23 cellular contexts compared by ENCODE assay signal in the genomic region with DNA sequence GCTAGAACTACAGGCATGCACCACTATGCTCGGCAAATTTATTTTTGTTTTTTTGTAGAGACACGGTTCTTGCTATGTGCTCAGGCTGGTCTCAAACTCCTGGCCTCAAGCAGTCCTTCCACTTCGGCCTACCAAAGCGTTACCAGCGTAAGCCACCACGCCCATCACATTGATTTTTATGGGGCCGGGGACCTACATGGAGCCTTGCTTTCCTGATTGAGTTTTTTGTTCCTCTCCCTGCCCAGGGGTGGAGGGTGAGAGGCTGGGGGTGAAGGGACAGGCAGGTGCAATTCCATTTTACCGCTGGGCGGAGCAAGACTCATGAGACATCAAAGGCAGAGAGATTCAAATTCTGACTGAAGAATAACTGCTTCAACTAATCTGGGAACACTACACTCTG. TPM values are rescaled to one million over a fixed set of nuclear protein-coding genes. Genes with fewer than 3 reads are reported as not detected.
A peak's percentile ranks its signal among the peaks of the same experiment; 100 is the strongest.
DNase-seq lines count a peak whose midpoint lies in the region; ATAC-seq and TF ChIP-seq lines count a peak whose summit lies in the region.
"Had no signal": no experiment of that assay in that cellular context is flagged by ENCODE, and none has a peak within 500 bp of the region (broad histone marks: within the 10 kb centered on the region; RNA-seq: fewer than 3 reads in every experiment).

No MANE protein-coding gene starts in this region.

- H3K36me3 Mint-ChIP-seq in progenitor cell of endocrine pancreas (ENCODE audit: insufficient read depth), result peaks cover 18% of the 10 kb centered on the region

- H3K79me2 ChIP-seq in HCT116 (ENCODE audit: insufficient read depth, low read length), result peaks cover 44% of the 10 kb centered on the region

- H3K4me3 Mint-ChIP-seq in progenitor cell of endocrine pancreas (ENCODE audit: low read depth), result peak overlapping the region; percentile 33

- no peaks in the 10 kb centered on the region for H3K27me3 Mint-ChIP-seq in progenitor cell of endocrine pancreas

- H3K4me1 ChIP-seq in HCT116 (ENCODE audit: control insufficient read depth in 1 of 2, insufficient read depth in 2 of 2, low read length in 2 of 2) (peaks cover 5 to 13% of the 10 kb centered on the region in 2 experiments; a peak in 3 of 4 replicates), colonic mucosa (no peaks in the 10 kb centered on the region)

- no peak overlapping the region for H3K9ac ChIP-seq in HCT116 (ENCODE audit: low read length)
- H3K9ac ChIP-seq in colonic mucosa (ENCODE audit: low read depth in 2 of 2, low read length in 2 of 2), result peak overlapping the region in 1 of 2 donors; percentile 96

- POLR2A ChIA-PET in HCT116 (lab: Charles Lee), result no interaction called here

- no peaks in the 10 kb centered on the region for H3K9me3 Mint-ChIP-seq in progenitor cell of endocrine pancreas (ENCODE audit: low read depth)
- H3K9me3 Mint-ChIP-seq: mesothelial cell of epicardium had no signal

- TF ChIP-seq CTCF in AG10803 (conservative IDR thresholded peaks at IDR 0.05; ENCODE audit: low read length) (no peak), HCT116 (IDR thresholded peaks at IDR 0.05 in 2 of 3, conservative IDR thresholded peaks at IDR 0.05 in 1 of 3; ENCODE audit: borderline replicate concordance in 1 of 3, insufficient read depth in 1 of 3, low read depth in 2 of 3, low read length in 2 of 3) (no peak), colonic mucosa (IDR thresholded peaks at IDR 0.05) (no peak), progenitor cell of endocrine pancreas (IDR thresholded peaks at IDR 0.05; ENCODE audit: unreplicated experiment) (no peak)

- H3K27me3 ChIP-seq in HCT116 (ENCODE audit: insufficient read depth, low read length), result no peaks in the 10 kb centered on the region
- no peaks in the 10 kb centered on the region for H3K27me3 ChIP-seq in colonic mucosa
- H3K27me3 ChIP-seq: gastrocnemius medialis, right atrium auricular region had no signal

- TF ChIP-seq POLR2A in HCT116 (IDR thresholded peaks at IDR 0.05; ENCODE audit: borderline replicate concordance, extremely low read depth, insufficient read depth, insufficient read length), result no peak

- H3K4me2 ChIP-seq in HCT116 (ENCODE audit: low read length), result 0 out of 2 replicates have a peak overlapping the region, but pooled peaks have one; percentile 81

- no peaks in the 10 kb centered on the region for H3K9me3 ChIP-seq in HCT116 (ENCODE audit: control insufficient read depth in 1 of 2, insufficient read depth in 1 of 2, low read depth in 1 of 2, low read length in 2 of 2)
- no peaks in the 10 kb centered on the region for H3K9me3 ChIP-seq in colonic mucosa
- H3K9me3 ChIP-seq: Caco-2, gastrocnemius medialis, right atrium auricular region had no signal

- H3K9me2 ChIP-seq in HCT116 (ENCODE audit: insufficient read depth), result no peaks in the 10 kb centered on the region

- RAD21 ChIA-PET in HCT116 (lab: Charles Lee; ENCODE audit: low non-redundant PET in 1 of 2, low total read pairs in 2 of 2, uncharacterized antibody in 2 of 2, unreplicated experiment in 2 of 2), result no interaction called here

- H4K20me1 ChIP-seq in HCT116 (ENCODE audit: insufficient read depth), result no peaks in the 10 kb centered on the region

- H3K27ac ChIP-seq in HCT116 (ENCODE audit: low read depth, low read length) (no peak overlapping the region), colonic mucosa (no peak overlapping the region)
- H3K27ac ChIP-seq: KMS-11, right atrium auricular region had no signal

- ATAC-seq in HCT116 (no peak), GM18867 (IDR thresholded peaks at IDR 0.05; ENCODE audit: unreplicated experiment) (no peak)
- ATAC-seq: gastrocnemius medialis, PC-3 had no signal

- peaks cover 27% of the 10 kb centered on the region for H3K4me1 Mint-ChIP-seq in progenitor cell of endocrine pancreas (ENCODE audit: low read depth)

- intact Hi-C loops in HCT116 (cut with micrococcal nuclease), result loop anchor here (10.0 kb wide), 1 partner anchor 910 kb away; a partner anchor contains a TSS
- intact Hi-C loops in colonic mucosa (cut with DNase I), result no loop called here

- CTCF ChIA-PET in HCT116 (lab: Charles Lee), result no interaction called here

- H3K36me3 ChIP-seq in HCT116 (ENCODE audit: control insufficient read depth in 1 of 2, insufficient read depth in 2 of 2, low read length in 2 of 2), result peaks cover 3 to 30% of the 10 kb centered on the region in 2 experiments; a peak in 3 of 4 replicates
- no peaks in the 10 kb centered on the region for H3K36me3 ChIP-seq in colonic mucosa

- DNase-seq in AG10803 (ENCODE audit: low read depth) (no peak), HCT116 (ENCODE audit: low read depth, low spot score) (no peak), colonic mucosa (peak; percentile 74), progenitor cell of endocrine pancreas (ENCODE audit: low spot score, unreplicated experiment) (no peak), NCI-H510A (lab: John Stamatoyannopoulos, UW) (no peak), NOMO-1 treated with DMSO at 0.1 percent for 48 hours (lab: John Stamatoyannopoulos, UW; ENCODE audit: unreplicated experiment) (no peak)
- no peak for DNase-seq in activated CD4-positive, alpha-beta T cell treated with anti-CD3 and anti-CD28 coated beads for 1 hour
- DNase-seq: activated CD4-positive, alpha-beta T cell treated with anti-CD3 and anti-CD28 coated beads, Interleukin-2, amount 50 U/mL, for 1 hour; activated CD8-positive, alpha-beta memory T cell treated with anti-CD3 and anti-CD28 coated beads, Interleukin-2, amount 50 U/mL, for 48 hours; activated naive CD4-positive, alpha-beta T cell treated with anti-CD3 and anti-CD28 coated beads for 36 hours; Caco-2; dermis blood vessel endothelial cell; gastrocnemius medialis; HCEC 1CT; NCI-H1092; NCI-H2107; NCI-H526 treated with DMSO at 0.1 percent for 48 hours; PC-3 had no signal

- H3K4me3 ChIP-seq in AG10803 (ENCODE audit: low read length) (peak overlapping the region; percentile 20), HCT116 (replicated peaks in 1 of 2; ENCODE audit: low read depth in 1 of 2, low read length in 2 of 2) (no peak overlapping the region), colonic mucosa (no peak overlapping the region)
- H3K4me3 ChIP-seq: gastrocnemius medialis, right atrium auricular region had no signal

- TF ChIP-seq RAD21 in HCT116 (IDR thresholded peaks at IDR 0.05; ENCODE audit: low read depth), result no peak

- no peak overlapping the region for H3K27ac Mint-ChIP-seq in progenitor cell of endocrine pancreas
- H3K27ac Mint-ChIP-seq: activated naive CD4-positive, alpha-beta T cell treated with anti-CD3 and anti-CD28 coated beads for 36 hours; mesothelial cell of epicardium had no signal

- no TSS peak for BruUV-seq in HCT116 (replicated peaks; lab: Mats Ljungman, UMichigan)

- H2AFZ ChIP-seq in HCT116 (ENCODE audit: low read depth, low read length, poor library complexity, severe bottlenecking), result no peak overlapping the region

TF ChIP-seq in HCT116, 20 proteins besides CTCF, POLR2A, EP300 and RAD21:
- TF ChIP-seq SRF (IDR thresholded peaks at IDR 0.05; ENCODE audit: low read depth) (no peak), FOSL1 (IDR thresholded peaks at IDR 0.05; ENCODE audit: low read depth) (no peak), SIN3A (IDR thresholded peaks at IDR 0.05; ENCODE audit: low read depth) (no peak)
- TF ChIP-seq, protein P1, sequence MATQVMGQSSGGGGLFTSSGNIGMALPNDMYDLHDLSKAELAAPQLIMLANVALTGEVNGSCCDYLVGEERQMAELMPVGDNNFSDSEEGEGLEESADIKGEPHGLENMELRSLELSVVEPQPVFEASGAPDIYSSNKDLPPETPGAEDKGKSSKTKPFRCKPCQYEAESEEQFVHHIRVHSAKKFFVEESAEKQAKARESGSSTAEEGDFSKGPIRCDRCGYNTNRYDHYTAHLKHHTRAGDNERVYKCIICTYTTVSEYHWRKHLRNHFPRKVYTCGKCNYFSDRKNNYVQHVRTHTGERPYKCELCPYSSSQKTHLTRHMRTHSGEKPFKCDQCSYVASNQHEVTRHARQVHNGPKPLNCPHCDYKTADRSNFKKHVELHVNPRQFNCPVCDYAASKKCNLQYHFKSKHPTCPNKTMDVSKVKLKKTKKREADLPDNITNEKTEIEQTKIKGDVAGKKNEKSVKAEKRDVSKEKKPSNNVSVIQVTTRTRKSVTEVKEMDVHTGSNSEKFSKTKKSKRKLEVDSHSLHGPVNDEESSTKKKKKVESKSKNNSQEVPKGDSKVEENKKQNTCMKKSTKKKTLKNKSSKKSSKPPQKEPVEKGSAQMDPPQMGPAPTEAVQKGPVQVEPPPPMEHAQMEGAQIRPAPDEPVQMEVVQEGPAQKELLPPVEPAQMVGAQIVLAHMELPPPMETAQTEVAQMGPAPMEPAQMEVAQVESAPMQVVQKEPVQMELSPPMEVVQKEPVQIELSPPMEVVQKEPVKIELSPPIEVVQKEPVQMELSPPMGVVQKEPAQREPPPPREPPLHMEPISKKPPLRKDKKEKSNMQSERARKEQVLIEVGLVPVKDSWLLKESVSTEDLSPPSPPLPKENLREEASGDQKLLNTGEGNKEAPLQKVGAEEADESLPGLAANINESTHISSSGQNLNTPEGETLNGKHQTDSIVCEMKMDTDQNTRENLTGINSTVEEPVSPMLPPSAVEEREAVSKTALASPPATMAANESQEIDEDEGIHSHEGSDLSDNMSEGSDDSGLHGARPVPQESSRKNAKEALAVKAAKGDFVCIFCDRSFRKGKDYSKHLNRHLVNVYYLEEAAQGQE (IDR thresholded peaks at IDR 0.05; ENCODE audit: low read depth), result no peak

RNA-seq across cellular contexts. Expression of a gene that starts 1.9 kb away (rescaled TPM):
- total RNA-seq in HCT116 (2021; ENCODE audit: unreplicated experiment), result 46.6 TPM
- 22.7 and 26.9 TPM in 2 replicates for polyA plus RNA-seq in HCT116 (2012)
- 10 to 100 TPM; 58.7 to 89.9 TPM for total RNA-seq in colonic mucosa
- total RNA-seq in progenitor cell of endocrine pancreas, result 31.9 and 32.1 TPM in 2 replicates

RNA-seq across cellular contexts. Expression of a gene that starts 29.8 kb away (rescaled TPM):
- total RNA-seq in HCT116 (2021; ENCODE audit: unreplicated experiment), result not detected
- not detected in 2 replicates for polyA plus RNA-seq in HCT116 (2012)
- total RNA-seq in colonic mucosa, result 1 to 10 TPM in 1 of 2 donors, under 1 TPM in 1; 0.82 to 1.3 TPM
- total RNA-seq in progenitor cell of endocrine pancreas, result 4.7 and 5.1 TPM in 2 replicates
- total RNA-seq: gastrocnemius medialis, ureter had no signal
